Comparison of ENCODE assay signal across 9 cellular contexts in genomic region chr17:40442392-40443195, GRCh38. TPM values are rescaled to one million over a fixed set of nuclear protein-coding genes. Genes with fewer than 3 reads are reported as not detected.
DNase-seq lines count a peak whose midpoint lies in the region; ATAC-seq lines count a peak whose summit lies in the region.
"Had no signal": no experiment of that assay in that cellular context is flagged by ENCODE, and none has a peak within 500 bp of the region (broad histone marks: within the 10 kb centered on the region; RNA-seq: fewer than 3 reads in every experiment).

No MANE protein-coding gene starts in this region.

- H3K27ac ChIP-seq in BLaER1 (peak overlapping the region; percentile 96), muscle layer of colon (ENCODE audit: low read depth, low read length) (peak overlapping the region; percentile 98)

- peak overlapping the region; percentile 89 for H3K4me3 ChIP-seq in BLaER1
- peak overlapping the region; percentile 49 to 93 for H3K4me3 ChIP-seq in muscle layer of colon (ENCODE audit: low read depth in 1 of 2, low read length in 2 of 2)

- H4K20me1 ChIP-seq in BLaER1: peaks cover 20% of the 10 kb centered on the region

- H3K9me3 ChIP-seq in BLaER1: no peaks in the 10 kb centered on the region
- H3K9me3 ChIP-seq in muscle layer of colon (ENCODE audit: low read length): no peaks in the 10 kb centered on the region

- peaks cover 20 to 27% of the 10 kb centered on the region in 2 donors for H3K4me1 Mint-ChIP-seq in effector memory CD8-positive, alpha-beta T cell (ENCODE audit: low read depth in 2 of 2)

- H3K9ac ChIP-seq in BLaER1 (peak overlapping the region; percentile 93), muscle layer of colon (ENCODE audit: low read length) (peak overlapping the region; percentile 51)

- no peaks in the 10 kb centered on the region for H3K36me3 ChIP-seq in BLaER1
- peaks cover 6% of the 10 kb centered on the region for H3K36me3 ChIP-seq in muscle layer of colon (ENCODE audit: insufficient read depth, low read length)

- ATAC-seq in effector memory CD8-positive, alpha-beta T cell (replicated peaks): no peak
- no peak for ATAC-seq in GM18861 (IDR thresholded peaks at IDR 0.05; ENCODE audit: unreplicated experiment)

- peaks cover 59% of the 10 kb centered on the region for H3K4me1 ChIP-seq in BLaER1
- peaks cover 39% of the 10 kb centered on the region for H3K4me1 ChIP-seq in muscle layer of colon (ENCODE audit: insufficient read depth, low read length)

- no peaks in the 10 kb centered on the region for H3K27me3 Mint-ChIP-seq in effector memory CD8-positive, alpha-beta T cell

- H3K27me3 ChIP-seq in BLaER1 (no peaks in the 10 kb centered on the region), muscle layer of colon (ENCODE audit: control insufficient read depth in 1 of 2, insufficient read depth in 2 of 2, low read length in 2 of 2) (no peaks in the 10 kb centered on the region)

- peaks cover 16% of the 10 kb centered on the region for H3K36me3 Mint-ChIP-seq in effector memory CD8-positive, alpha-beta T cell (ENCODE audit: insufficient read depth)

- peak; percentile 31 for DNase-seq in LHCN-M2 (ENCODE audit: low read depth)
- DNase-seq in effector memory CD8-positive, alpha-beta T cell: no peak
- no peak for DNase-seq in D341Med (ENCODE audit: low spot score)
- no peak for DNase-seq in 8988T
- no peak for DNase-seq in effector CD8-positive, alpha-beta T cell (lab: John Stamatoyannopoulos, UW)

- H3K4me2 ChIP-seq in BLaER1: peak overlapping the region; percentile 95

- H3K9me3 Mint-ChIP-seq in effector memory CD8-positive, alpha-beta T cell: no peaks in the 10 kb centered on the region

- no peak overlapping the region for H3K27ac Mint-ChIP-seq in effector memory CD8-positive, alpha-beta T cell

- H3K4me3 Mint-ChIP-seq in effector memory CD8-positive, alpha-beta T cell: peak overlapping the region; percentile 41 to 57

RNA-seq across cellular contexts. Expression of gene IGFBP4, which starts 0.7 kb away (rescaled TPM):
- 47.5 and 55.3 TPM in 2 replicates for total RNA-seq in LHCN-M2 (2014; rRNA removed)
- 553 TPM for polyA plus RNA-seq in LHCN-M2 (2012)

RNA-seq across cellular contexts. Expression of gene TOP2A, which starts 24.9 kb away (rescaled TPM):
- total RNA-seq in LHCN-M2 (2014; rRNA removed): 264 and 349 TPM in 2 replicates
- 54.4 TPM for polyA plus RNA-seq in LHCN-M2 (2012)

RNA-seq across cellular contexts. Expression of gene TNS4, which starts 58.8 kb away (rescaled TPM):
- not detected in 2 replicates for total RNA-seq in LHCN-M2 (2014; rRNA removed)
- 0.05 TPM for polyA plus RNA-seq in LHCN-M2 (2012)
- total RNA-seq: glomerular endothelial cell had no signal
